Comparison of ENCODE assay signal across 8 cellular contexts in the genomic region with DNA sequence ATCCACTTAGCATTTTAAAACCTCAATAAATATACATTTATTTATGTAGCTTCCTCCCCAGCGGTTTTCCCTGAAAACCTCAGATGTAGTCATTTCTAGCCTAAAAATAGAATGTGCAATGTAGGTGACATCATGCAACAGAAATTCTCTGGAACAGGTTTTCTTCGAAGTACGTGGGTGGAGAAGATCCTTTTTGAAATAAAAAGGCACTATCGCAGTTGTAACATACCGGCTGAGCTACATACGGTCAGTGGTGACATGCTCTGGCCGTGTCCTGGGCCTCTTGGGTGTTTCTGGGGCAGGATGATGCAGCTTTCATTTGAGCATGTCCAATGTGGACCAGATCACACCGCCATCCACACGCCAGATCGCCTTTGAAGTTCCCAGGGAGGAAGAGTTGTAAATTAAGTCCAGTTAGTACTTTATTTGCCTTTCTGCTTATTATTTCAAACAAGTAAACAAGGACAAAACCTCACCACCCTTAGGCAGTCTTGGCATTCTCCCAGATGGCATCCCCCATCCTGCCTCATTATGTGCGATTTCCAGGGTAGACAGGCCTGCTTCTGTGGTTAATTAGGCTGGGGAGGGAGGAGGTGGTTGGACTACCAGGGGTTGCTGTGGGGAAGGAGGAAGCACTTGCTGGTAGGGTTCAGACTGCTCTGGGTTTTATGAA.
A peak's percentile ranks its signal among the peaks of the same experiment; 100 is the strongest.
DNase-seq lines count a peak whose midpoint lies in the region; ATAC-seq, FAIRE-seq and TF ChIP-seq lines count a peak whose summit lies in the region.

No MANE protein-coding gene starts in this region.

- H3K27me3 Mint-ChIP-seq in HFFc6 (ENCODE audit: insufficient read depth) = peaks cover 1% of the 10 kb centered on the region; the same call in 1 of the 2 replicates

- peaks cover 10% of the 10 kb centered on the region; the same call in 1 of the 2 replicates for H3K36me3 Mint-ChIP-seq in HFFc6 (ENCODE audit: low read depth)

- no peak for FAIRE-seq in H54 (lab: Jason Lieb, UNC)

- no peaks in the 10 kb centered on the region for H3K9me3 Mint-ChIP-seq in HFFc6

- peak overlapping the region; percentile 44 for H3K4me3 Mint-ChIP-seq in HFFc6

- H3K36me3 ChIP-seq in thoracic aorta = no peaks in the 10 kb centered on the region

- no peak for TF ChIP-seq POLR2A in H54 (IDR thresholded peaks at IDR 0.05; ENCODE audit: low read depth, low read length)

- H3K4me1 ChIP-seq in thoracic aorta (ENCODE audit: control insufficient read depth in 1 of 2, low read depth in 2 of 2) = peaks cover 20 to 29% of the 10 kb centered on the region in 2 donors

- H3K27ac Mint-ChIP-seq in HFFc6 = peak overlapping the region; percentile 97

- DNase-seq in AG08395 (ENCODE audit: low spot score) = peak; percentile 78
- peak; percentile 94 for DNase-seq in HFFc6
- peak; percentile 32 for DNase-seq in epithelial cell of proximal tubule (ENCODE audit: low read depth)
- no peak for DNase-seq in thoracic aorta (ENCODE audit: low spot score)
- no peak for DNase-seq in GF-D8 (lab: John Stamatoyannopoulos, UW)
- no peak for DNase-seq in midbrain (lab: John Stamatoyannopoulos, UW)
- no peak for DNase-seq in H54 (ENCODE audit: insufficient read length, low spot score)

- no peaks in the 10 kb centered on the region for H3K27me3 ChIP-seq in thoracic aorta (replicated peaks; ENCODE audit: insufficient read depth)

- no peaks in the 10 kb centered on the region for H3K9me3 ChIP-seq in thoracic aorta

- H3K27ac ChIP-seq in thoracic aorta = no peak overlapping the region

- no peak overlapping the region for H3K4me3 ChIP-seq in epithelial cell of proximal tubule (ENCODE audit: low read depth, low read length)
- H3K4me3 ChIP-seq in thoracic aorta = peak overlapping the region; percentile 10

- H3K4me1 Mint-ChIP-seq in HFFc6 (ENCODE audit: low read depth) = peaks cover 81% of the 10 kb centered on the region

- TF ChIP-seq CTCF in HFFc6 (IDR thresholded peaks at IDR 0.05) (no peak), epithelial cell of proximal tubule (conservative IDR thresholded peaks at IDR 0.05; ENCODE audit: low read depth, low read length) (no peak), thoracic aorta (IDR thresholded peaks at IDR 0.05) (no peak)

- ATAC-seq in SK-N-SH treated with all-trans-retinoic acid at 6 μM for 48 hours (peak; percentile 79), thoracic aorta (ENCODE audit: insufficient number of reproducible peaks, low FRiP score, low read depth) (no peak)

TF ChIP-seq in SK-N-SH treated with all-trans-retinoic acid at 6 μM for 48 hours, 23 proteins besides CTCF, POLR2A, EP300 and RAD21 (continues in another document):
- no peak for TF ChIP-seq TOX (CRISPR knock-in tag; IDR thresholded peaks at IDR 0.05; ENCODE audit: borderline replicate concordance)
- TF ChIP-seq, protein P1, sequence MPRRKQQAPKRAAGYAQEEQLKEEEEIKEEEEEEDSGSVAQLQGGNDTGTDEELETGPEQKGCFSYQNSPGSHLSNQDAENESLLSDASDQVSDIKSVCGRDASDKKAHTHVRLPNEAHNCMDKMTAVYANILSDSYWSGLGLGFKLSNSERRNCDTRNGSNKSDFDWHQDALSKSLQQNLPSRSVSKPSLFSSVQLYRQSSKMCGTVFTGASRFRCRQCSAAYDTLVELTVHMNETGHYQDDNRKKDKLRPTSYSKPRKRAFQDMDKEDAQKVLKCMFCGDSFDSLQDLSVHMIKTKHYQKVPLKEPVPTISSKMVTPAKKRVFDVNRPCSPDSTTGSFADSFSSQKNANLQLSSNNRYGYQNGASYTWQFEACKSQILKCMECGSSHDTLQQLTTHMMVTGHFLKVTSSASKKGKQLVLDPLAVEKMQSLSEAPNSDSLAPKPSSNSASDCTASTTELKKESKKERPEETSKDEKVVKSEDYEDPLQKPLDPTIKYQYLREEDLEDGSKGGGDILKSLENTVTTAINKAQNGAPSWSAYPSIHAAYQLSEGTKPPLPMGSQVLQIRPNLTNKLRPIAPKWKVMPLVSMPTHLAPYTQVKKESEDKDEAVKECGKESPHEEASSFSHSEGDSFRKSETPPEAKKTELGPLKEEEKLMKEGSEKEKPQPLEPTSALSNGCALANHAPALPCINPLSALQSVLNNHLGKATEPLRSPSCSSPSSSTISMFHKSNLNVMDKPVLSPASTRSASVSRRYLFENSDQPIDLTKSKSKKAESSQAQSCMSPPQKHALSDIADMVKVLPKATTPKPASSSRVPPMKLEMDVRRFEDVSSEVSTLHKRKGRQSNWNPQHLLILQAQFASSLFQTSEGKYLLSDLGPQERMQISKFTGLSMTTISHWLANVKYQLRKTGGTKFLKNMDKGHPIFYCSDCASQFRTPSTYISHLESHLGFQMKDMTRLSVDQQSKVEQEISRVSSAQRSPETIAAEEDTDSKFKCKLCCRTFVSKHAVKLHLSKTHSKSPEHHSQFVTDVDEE (CRISPR knock-in tag; IDR thresholded peaks at IDR 0.05) = peak; percentile 72
- peak; percentile 86 for TF ChIP-seq ZNF70 (CRISPR knock-in tag; IDR thresholded peaks at IDR 0.05)
- TF ChIP-seq ZC3H10 (CRISPR knock-in tag; IDR thresholded peaks at IDR 0.05) = no peak
- peak; percentile 70; the same call in 1 of the 2 replicates for TF ChIP-seq TCF4 (CRISPR knock-in tag; IDR thresholded peaks at IDR 0.05; ENCODE audit: borderline replicate concordance)
- no peak for TF ChIP-seq RARB (CRISPR knock-in tag; IDR thresholded peaks at IDR 0.05)
- TF ChIP-seq ESRRG (CRISPR knock-in tag; IDR thresholded peaks at IDR 0.05) = no peak
- TF ChIP-seq ZFP3 (CRISPR knock-in tag; IDR thresholded peaks at IDR 0.05) = peak; percentile 70; the same call in 1 of the 2 replicates
- no peak for TF ChIP-seq ZNF565 (CRISPR knock-in tag; conservative IDR thresholded peaks at IDR 0.05; ENCODE audit: low read depth)
- no peak for TF ChIP-seq PPARA (CRISPR knock-in tag; IDR thresholded peaks at IDR 0.05; ENCODE audit: borderline replicate concordance)
- peak; percentile 60; the same call in 1 of the 2 replicates for TF ChIP-seq ISL1 (CRISPR knock-in tag; IDR thresholded peaks at IDR 0.05)
- TF ChIP-seq CSDC2 (CRISPR knock-in tag; IDR thresholded peaks at IDR 0.05) = no peak
- TF ChIP-seq GLIS3 (CRISPR knock-in tag; IDR thresholded peaks at IDR 0.05) = no peak
- TF ChIP-seq SNAI2 (CRISPR knock-in tag; IDR thresholded peaks at IDR 0.05) = no peak
- TF ChIP-seq BACH2 (CRISPR knock-in tag; IDR thresholded peaks at IDR 0.05; ENCODE audit: borderline replicate concordance) = no peak
- TF ChIP-seq ARNTL (CRISPR knock-in tag; IDR thresholded peaks at IDR 0.05; ENCODE audit: borderline replicate concordance, low read depth) = no peak
- TF ChIP-seq OSR1 (CRISPR knock-in tag; IDR thresholded peaks at IDR 0.05) = no peak
- TF ChIP-seq, protein P2, sequence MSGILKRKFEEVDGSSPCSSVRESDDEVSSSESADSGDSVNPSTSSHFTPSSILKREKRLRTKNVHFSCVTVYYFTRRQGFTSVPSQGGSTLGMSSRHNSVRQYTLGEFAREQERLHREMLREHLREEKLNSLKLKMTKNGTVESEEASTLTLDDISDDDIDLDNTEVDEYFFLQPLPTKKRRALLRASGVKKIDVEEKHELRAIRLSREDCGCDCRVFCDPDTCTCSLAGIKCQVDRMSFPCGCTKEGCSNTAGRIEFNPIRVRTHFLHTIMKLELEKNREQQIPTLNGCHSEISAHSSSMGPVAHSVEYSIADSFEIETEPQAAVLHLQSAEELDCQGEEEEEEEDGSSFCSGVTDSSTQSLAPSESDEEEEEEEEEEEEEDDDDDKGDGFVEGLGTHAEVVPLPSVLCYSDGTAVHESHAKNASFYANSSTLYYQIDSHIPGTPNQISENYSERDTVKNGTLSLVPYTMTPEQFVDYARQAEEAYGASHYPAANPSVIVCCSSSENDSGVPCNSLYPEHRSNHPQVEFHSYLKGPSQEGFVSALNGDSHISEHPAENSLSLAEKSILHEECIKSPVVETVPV (CRISPR knock-in tag; IDR thresholded peaks at IDR 0.05) = no peak
- TF ChIP-seq ZFP30 (CRISPR knock-in tag; IDR thresholded peaks at IDR 0.05) = no peak
- TF ChIP-seq, protein P3, sequence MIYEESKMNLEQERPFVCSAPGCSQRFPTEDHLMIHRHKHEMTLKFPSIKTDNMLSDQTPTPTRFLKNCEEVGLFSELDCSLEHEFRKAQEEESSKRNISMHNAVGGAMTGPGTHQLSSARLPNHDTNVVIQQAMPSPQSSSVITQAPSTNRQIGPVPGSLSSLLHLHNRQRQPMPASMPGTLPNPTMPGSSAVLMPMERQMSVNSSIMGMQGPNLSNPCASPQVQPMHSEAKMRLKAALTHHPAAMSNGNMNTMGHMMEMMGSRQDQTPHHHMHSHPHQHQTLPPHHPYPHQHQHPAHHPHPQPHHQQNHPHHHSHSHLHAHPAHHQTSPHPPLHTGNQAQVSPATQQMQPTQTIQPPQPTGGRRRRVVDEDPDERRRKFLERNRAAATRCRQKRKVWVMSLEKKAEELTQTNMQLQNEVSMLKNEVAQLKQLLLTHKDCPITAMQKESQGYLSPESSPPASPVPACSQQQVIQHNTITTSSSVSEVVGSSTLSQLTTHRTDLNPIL (CRISPR knock-in tag; IDR thresholded peaks at IDR 0.05; ENCODE audit: low read depth) = peak; percentile 85
- peak; percentile 17; the same call in 1 of the 2 replicates for TF ChIP-seq ZNF8 (CRISPR knock-in tag; IDR thresholded peaks at IDR 0.05)
- TF ChIP-seq, protein P4, sequence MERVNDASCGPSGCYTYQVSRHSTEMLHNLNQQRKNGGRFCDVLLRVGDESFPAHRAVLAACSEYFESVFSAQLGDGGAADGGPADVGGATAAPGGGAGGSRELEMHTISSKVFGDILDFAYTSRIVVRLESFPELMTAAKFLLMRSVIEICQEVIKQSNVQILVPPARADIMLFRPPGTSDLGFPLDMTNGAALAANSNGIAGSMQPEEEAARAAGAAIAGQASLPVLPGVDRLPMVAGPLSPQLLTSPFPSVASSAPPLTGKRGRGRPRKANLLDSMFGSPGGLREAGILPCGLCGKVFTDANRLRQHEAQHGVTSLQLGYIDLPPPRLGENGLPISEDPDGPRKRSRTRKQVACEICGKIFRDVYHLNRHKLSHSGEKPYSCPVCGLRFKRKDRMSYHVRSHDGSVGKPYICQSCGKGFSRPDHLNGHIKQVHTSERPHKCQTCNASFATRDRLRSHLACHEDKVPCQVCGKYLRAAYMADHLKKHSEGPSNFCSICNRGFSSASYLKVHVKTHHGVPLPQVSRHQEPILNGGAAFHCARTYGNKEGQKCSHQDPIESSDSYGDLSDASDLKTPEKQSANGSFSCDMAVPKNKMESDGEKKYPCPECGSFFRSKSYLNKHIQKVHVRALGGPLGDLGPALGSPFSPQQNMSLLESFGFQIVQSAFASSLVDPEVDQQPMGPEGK (CRISPR knock-in tag; IDR thresholded peaks at IDR 0.05; ENCODE audit: borderline replicate concordance) = no peak; the same call in 1 of the 2 replicates

Comparison
In these comparisons a context has a peak if more than half of its experiments do, and no peak if none do; other contexts are left out.
1. DNase-seq: peak in AG08395 (single experiment), HFFc6 (single experiment) and epithelial cell of proximal tubule (single experiment); none in thoracic aorta (single experiment), GF-D8 (single experiment), midbrain (single experiment) and H54 (single experiment).